In the genomic region with DNA sequence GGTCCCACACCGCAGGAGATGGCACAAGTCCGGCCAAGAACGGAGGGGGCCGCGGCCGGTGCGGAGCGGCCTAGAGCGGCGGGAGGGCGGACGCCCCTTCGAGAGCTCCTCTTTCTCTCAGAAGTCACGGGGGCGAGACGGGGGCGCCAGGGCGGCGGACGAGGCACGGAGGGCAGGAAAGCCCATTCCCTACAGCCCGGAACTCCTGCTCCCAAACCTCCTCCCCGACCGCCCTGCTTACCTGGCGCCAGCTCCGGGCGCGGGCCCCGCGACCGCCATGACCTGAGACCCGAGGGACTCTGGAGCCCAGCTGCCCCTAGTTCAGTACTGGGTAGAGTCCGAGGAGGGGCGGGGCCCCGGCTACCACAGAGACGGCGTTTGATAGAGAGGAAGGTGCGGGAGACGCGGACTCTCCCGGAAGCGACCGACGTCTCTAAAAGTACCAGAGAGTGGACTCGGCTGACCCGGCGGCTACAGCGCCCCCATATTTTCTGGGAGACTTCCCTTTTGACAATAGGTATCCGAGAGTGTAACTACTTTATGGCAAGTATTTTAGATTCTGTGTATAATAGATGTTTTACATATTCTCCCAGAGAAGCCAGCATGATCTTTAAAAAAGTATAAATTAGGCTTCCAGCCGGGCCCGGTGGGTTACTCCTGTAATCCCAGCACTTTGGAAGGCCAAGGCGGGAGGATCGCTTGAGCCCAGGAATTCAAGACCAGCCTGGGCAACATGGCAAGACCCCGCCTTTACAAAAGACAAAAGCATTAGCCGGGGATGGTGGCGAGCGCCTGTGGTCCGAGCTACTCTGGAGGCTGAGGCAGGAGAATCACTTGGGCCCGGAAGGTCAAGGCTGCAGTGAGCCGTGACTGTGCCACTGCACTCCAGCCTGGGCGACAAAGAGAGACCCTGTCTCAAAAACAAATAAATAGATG, we compare ENCODE assay signal across 1 cellular context.
TF ChIP-seq lines count a peak whose summit lies in the region.

Gene ABCD4, minus strand, starts transcription at position 301 of the 936 bp plus-strand sequence. Its CDS starts 22 bp downstream, at position 279.

TF ChIP-seq in A549, 52 proteins besides CTCF, POLR2A, EP300 and RAD21 (continued from another document):
- no peak for TF ChIP-seq USF2 (IDR thresholded peaks at IDR 0.05)
- no peak for TF ChIP-seq KDM1A (IDR thresholded peaks at IDR 0.05; ENCODE audit: low read depth)
- TF ChIP-seq JUNB (IDR thresholded peaks at IDR 0.05) = no peak
TF ChIP-seq in A549: peak in this region for 3.
